ENCODE assay signal across 7 cellular contexts in the genomic region with DNA sequence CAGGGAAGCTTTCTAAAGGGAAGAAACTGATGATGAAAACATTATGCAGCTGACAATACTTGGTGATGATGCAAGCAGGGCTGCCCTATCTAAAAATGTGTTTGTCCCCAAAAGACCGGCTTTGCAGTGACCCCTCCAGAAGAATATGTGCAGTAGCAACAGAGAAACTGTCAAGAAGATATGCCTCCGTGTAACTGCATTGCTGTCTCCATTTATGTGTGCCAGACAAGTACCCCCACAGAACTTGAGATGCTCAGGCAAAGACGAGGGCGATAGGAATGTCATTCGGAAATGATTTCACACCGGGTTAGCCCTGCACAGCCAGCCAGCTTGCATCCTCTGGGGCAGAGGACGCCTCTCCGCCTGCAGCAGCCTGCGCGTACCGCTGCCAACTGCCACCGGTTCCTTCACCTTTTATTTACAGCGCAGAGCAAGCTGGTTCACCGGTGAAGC. TPM values are rescaled to one million over a fixed set of nuclear protein-coding genes. Genes with fewer than 3 reads are reported as not detected.
DNase-seq lines count a peak whose midpoint lies in the region; ATAC-seq and TF ChIP-seq lines count a peak whose summit lies in the region.

No MANE protein-coding gene starts in this region.

- no TSS peak for BruUV-seq in Calu3 (replicated peaks; lab: Mats Ljungman, UMichigan)

- no peak overlapping the region for H3K27ac Mint-ChIP-seq in Calu3 (ENCODE audit: unreplicated experiment)
- H3K27ac Mint-ChIP-seq in naive thymus-derived CD8-positive, alpha-beta T cell: no peak overlapping the region

- H3K36me3 ChIP-seq in HUES48 (ENCODE audit: control insufficient read depth, insufficient read depth, low read length): no peaks in the 10 kb centered on the region

- no peaks in the 10 kb centered on the region for H3K9me3 ChIP-seq in HUES48 (ENCODE audit: control insufficient read depth, insufficient read depth, low read length)

- H3K9ac ChIP-seq in HUES48 (ENCODE audit: low read depth, low read length): no peak overlapping the region

- no peaks in the 10 kb centered on the region for H3K4me1 Mint-ChIP-seq in Calu3 (ENCODE audit: low read depth, unreplicated experiment)
- peaks cover 0 to 10% (median 4%) of the 10 kb centered on the region in 4 donors for H3K4me1 Mint-ChIP-seq in naive thymus-derived CD8-positive, alpha-beta T cell

- CTCF ChIA-PET in Calu3 (lab: Charles Lee): no interaction called here

- H3K27me3 ChIP-seq in HUES48 (ENCODE audit: control insufficient read depth, insufficient read depth, low read length): peaks cover 76% of the 10 kb centered on the region

- intact Hi-C loops in Calu3 (cut with micrococcal nuclease; ENCODE audit: unreplicated experiment): loop anchor here (10.0 kb wide), 2 partner anchors 132 to 392 kb away; no protein-coding TSS in a partner anchor

- ATAC-seq in naive thymus-derived CD8-positive, alpha-beta T cell: no peak
- no peak for ATAC-seq in GM19328 (IDR thresholded peaks at IDR 0.05; ENCODE audit: unreplicated experiment)
- ATAC-seq in HG03432 (IDR thresholded peaks at IDR 0.05; ENCODE audit: unreplicated experiment): no peak

- H3K36me3 Mint-ChIP-seq in Calu3 (ENCODE audit: insufficient read depth, unreplicated experiment): no peaks in the 10 kb centered on the region
- peaks cover 0 to 2% (median 0%) of the 10 kb centered on the region in 3 donors for H3K36me3 Mint-ChIP-seq in naive thymus-derived CD8-positive, alpha-beta T cell

- H3K9me3 Mint-ChIP-seq in Calu3 (ENCODE audit: low read depth, unreplicated experiment): no peaks in the 10 kb centered on the region
- H3K9me3 Mint-ChIP-seq in naive thymus-derived CD8-positive, alpha-beta T cell: no peaks in the 10 kb centered on the region

- no peak for TF ChIP-seq CTCF in Calu3 (IDR thresholded peaks at IDR 0.05; ENCODE audit: unreplicated experiment)
- no peak for TF ChIP-seq CTCF in cardiac fibroblast (IDR thresholded peaks at IDR 0.05; ENCODE audit: low read depth, low read length)

- H3K4me3 Mint-ChIP-seq in Calu3 (ENCODE audit: low read depth, unreplicated experiment): peak overlapping the region; percentile 21
- peak overlapping the region in 7 of 10 donors; percentile 4 to 59 (median 16) for H3K4me3 Mint-ChIP-seq in naive thymus-derived CD8-positive, alpha-beta T cell

- DNase-seq in Calu3 (peak; percentile 2), cardiac fibroblast (ENCODE audit: low read depth in 2 of 2) (peak; percentile 36 to 52), NAMALWA (ENCODE audit: low spot score) (no peak)
- DNase-seq in naive thymus-derived CD8-positive, alpha-beta T cell: no peak

- H3K27ac ChIP-seq in HUES48 (ENCODE audit: low read depth, low read length): no peak overlapping the region

- POLR2A ChIA-PET in naive thymus-derived CD8-positive, alpha-beta T cell (lab: Charles Lee): no interaction called here

- peaks cover 6% of the 10 kb centered on the region; the same call in 1 of the 2 replicates for H3K4me1 ChIP-seq in HUES48 (ENCODE audit: control insufficient read depth, insufficient read depth, low read length)

- peak overlapping the region; percentile 63; the same call in 1 of the 2 replicates for H3K4me3 ChIP-seq in HUES48 (ENCODE audit: low read depth, low read length)
- H3K4me3 ChIP-seq in cardiac fibroblast (replicated peaks in 1 of 2; ENCODE audit: low read depth in 2 of 2, low read length in 2 of 2): peak overlapping the region; percentile 50 to 51

- peaks cover 87% of the 10 kb centered on the region for H3K27me3 Mint-ChIP-seq in Calu3 (ENCODE audit: unreplicated experiment)
- H3K27me3 Mint-ChIP-seq in naive thymus-derived CD8-positive, alpha-beta T cell: peaks cover 34 to 73% (median 57%) of the 10 kb centered on the region in 5 donors

RNA-seq across cellular contexts. Expression of a gene that starts 2.1 kb away (rescaled TPM):
- total RNA-seq in Calu3 (2022): 0.33 TPM in 1 of 2 replicates, not detected in the other
- not detected for total RNA-seq in naive thymus-derived CD8-positive, alpha-beta T cell
- not detected for polyA plus RNA-seq in naive thymus-derived CD8-positive, alpha-beta T cell

Comparison
In these comparisons a context has a peak if more than half of its experiments do, and no peak if none do; other contexts are left out.
1. DNase-seq: peak in Calu3 (single experiment) and cardiac fibroblast (2 of 2); none in naive thymus-derived CD8-positive, alpha-beta T cell (0 of 10) and NAMALWA (single experiment).